23 cellular contexts compared by ENCODE assay signal in genomic region chr5:65776707-65777141, GRCh38. TPM values are rescaled to one million over a fixed set of nuclear protein-coding genes. Genes with fewer than 3 reads are reported as not detected.
DNase-seq lines count a peak whose midpoint lies in the region; ATAC-seq and TF ChIP-seq lines count a peak whose summit lies in the region.
"Had no signal": no experiment of that assay in that cellular context is flagged by ENCODE, and none has a peak within 500 bp of the region (broad histone marks: within the 10 kb centered on the region; RNA-seq: fewer than 3 reads in every experiment).

No MANE protein-coding gene starts in this region.

- no peak overlapping the region for H2BK20ac ChIP-seq in H9 (ENCODE audit: low read depth, low read length, poor library complexity, severe bottlenecking)

- no peak overlapping the region for H3K4me2 ChIP-seq in H9 (ENCODE audit: insufficient read depth, insufficient read length, low read length)

- no peak overlapping the region for H4K5ac ChIP-seq in H9 (ENCODE audit: insufficient read length, low read depth, low read length)

- H3K9me3 ChIP-seq in H9 (ENCODE audit: control insufficient read depth, low read depth, low read length) = no peaks in the 10 kb centered on the region
- no peaks in the 10 kb centered on the region for H3K9me3 ChIP-seq in tibial nerve
- H3K9me3 ChIP-seq: esophagus muscularis mucosa, upper lobe of left lung had no signal

- DNase-seq in AG08395 (ENCODE audit: low spot score) (peak; percentile 49), H9 (no peak), amniotic stem cell (lab: John Stamatoyannopoulos, UW) (peak; percentile 53), foreskin fibroblast (peak; percentile 45 to 66), tibial nerve (ENCODE audit: low spot score in 2 of 2) (no peak), nucleus accumbens (lab: John Stamatoyannopoulos, UW) (no peak), NCI-H2171 treated with DMSO at 0.1 percent for 48 hours (lab: John Stamatoyannopoulos, UW) (no peak)
- DNase-seq: activated T-cell treated with anti-CD3 and anti-CD28 coated beads, Interleukin-2, amount 50 U/mL, for 1 hour; aorta; naive B cell; NCI-H1092; NCI-H187 treated with DMSO at 0.1 percent for 48 hours; NCI-H748 treated with DMSO at 0.1 percent for 48 hours; PC-3; SHP77; stimulated activated CD8-positive, alpha-beta memory T cell treated with anti-CD3 and anti-CD28 coated beads, Interleukin-4, amount 100 ng/mL, for 48 hours; T-helper 1 cell; upper lobe of left lung had no signal

- H3K36me3 Mint-ChIP-seq in H9 (ENCODE audit: insufficient read depth in 1 of 3, low read depth in 3 of 3) = peaks cover 26 to 53% (median 51%) of the 10 kb centered on the region in 3 experiments; a peak in 6 of 7 replicates

- H3K36me3 ChIP-seq in tibial nerve = peaks cover 0 to 42% (median 0%) of the 10 kb centered on the region in 3 donors
- H3K36me3 ChIP-seq: upper lobe of left lung had no signal

- H3K4me1 ChIP-seq in H9 (ENCODE audit: insufficient read depth, low read length) (no peaks in the 10 kb centered on the region), tibial nerve (no peaks in the 10 kb centered on the region)
- H3K4me1 ChIP-seq: esophagus muscularis mucosa, upper lobe of left lung had no signal

- no peak overlapping the region for H3K23ac ChIP-seq in H9 (ENCODE audit: insufficient read length, low read depth, low read length)

- no peak overlapping the region for H4K91ac ChIP-seq in H9 (ENCODE audit: insufficient read length, low read depth, low read length)

- no peak overlapping the region for H3K4ac ChIP-seq in H9 (ENCODE audit: low read depth, low read length)

- no peak overlapping the region for H3K27ac ChIP-seq in H9 (ENCODE audit: insufficient read length, low read depth, low read length)
- no peak overlapping the region for H3K27ac ChIP-seq in tibial nerve
- H3K27ac ChIP-seq: C4-2B, esophagus muscularis mucosa, upper lobe of left lung had no signal

- H4K8ac ChIP-seq in H9 (replicated peaks; ENCODE audit: insufficient read length, low read depth, low read length) = no peak overlapping the region

- H3K9me3 Mint-ChIP-seq in H9 = no peaks in the 10 kb centered on the region
- H3K9me3 Mint-ChIP-seq: naive B cell had no signal

- no peaks in the 10 kb centered on the region for H3K23me2 ChIP-seq in H9 (ENCODE audit: insufficient read length, low read depth, low read length, poor library complexity, severe bottlenecking)

- no peak overlapping the region for H2AK5ac ChIP-seq in H9 (ENCODE audit: insufficient read length, low read length)

- H3K56ac ChIP-seq in H9 (ENCODE audit: insufficient read length, low read depth, low read length) = no peak overlapping the region

- no peak for ATAC-seq in HG02970 (IDR thresholded peaks at IDR 0.05; ENCODE audit: low FRiP score, unreplicated experiment)
- ATAC-seq: HCT116, left lobe of liver, PC-3 had no signal

- H3K4me3 ChIP-seq in foreskin fibroblast (ENCODE audit: low read depth in 1 of 2, low read length in 2 of 2) (no peak overlapping the region), tibial nerve (no peak overlapping the region)
- H3K4me3 ChIP-seq: esophagus muscularis mucosa, upper lobe of left lung had no signal

- no peak for TF ChIP-seq EP300 in tibial nerve (IDR thresholded peaks at IDR 0.05)

- H3K9ac ChIP-seq in H9 (ENCODE audit: extremely low read depth, insufficient read length, low read length) = no peak overlapping the region

- no peak overlapping the region for H3K18ac ChIP-seq in H9 (ENCODE audit: insufficient read length, low read depth, low read length)

- H3K27me3 Mint-ChIP-seq in H9 (ENCODE audit: low read depth) = no peaks in the 10 kb centered on the region
- H3K27me3 Mint-ChIP-seq: naive B cell had no signal

- no peak for TF ChIP-seq POLR2A in tibial nerve (IDR thresholded peaks at IDR 0.05)

- H3K79me2 ChIP-seq in H9 (ENCODE audit: insufficient read depth, low read length) = no peaks in the 10 kb centered on the region

- no CpG with 5 or more reads among the region's 3 CpGs for WGBS in H9 (ENCODE audit: extremely low coverage, insufficient read length, low lambda C conversion rate)
- 75 to 83% methylated on average over 3 of the region's 3 CpGs for WGBS in tibial nerve, 2 donors

- H2BK120ac ChIP-seq in H9 (ENCODE audit: low read depth, low read length, poor library complexity, severe bottlenecking) = no peak overlapping the region

- peak overlapping the region in 2 of 3 experiments; percentile 76 to 80; a peak in 2 of 7 replicates for H3K27ac Mint-ChIP-seq in H9
- H3K27ac Mint-ChIP-seq: naive B cell had no signal

- H4K20me1 ChIP-seq in H9 (ENCODE audit: control insufficient read depth, insufficient read depth, insufficient read length) = no peaks in the 10 kb centered on the region

- H2AFZ ChIP-seq in H9 (ENCODE audit: low read length) = no peak overlapping the region

- no peaks in the 10 kb centered on the region for H3K4me1 Mint-ChIP-seq in H9

- TF ChIP-seq CTCF in H9 (conservative IDR thresholded peaks at IDR 0.05) = no peak
- no peak for TF ChIP-seq CTCF in foreskin fibroblast (IDR thresholded peaks at IDR 0.05; ENCODE audit: low read depth, low read length)
- TF ChIP-seq CTCF in tibial nerve (IDR thresholded peaks at IDR 0.05) = no peak

- H3K14ac ChIP-seq in H9 (ENCODE audit: insufficient read depth, low read length) = no peak overlapping the region

- H3K4me3 Mint-ChIP-seq in H9 = no peak overlapping the region
- H3K4me3 Mint-ChIP-seq: naive B cell had no signal

- no peak overlapping the region for H2BK15ac ChIP-seq in H9 (ENCODE audit: low read depth, low read length)

- no peak overlapping the region for H2BK5ac ChIP-seq in H9 (ENCODE audit: insufficient read length, low read length)

- no peak overlapping the region for H2BK12ac ChIP-seq in H9 (ENCODE audit: insufficient read length, low read depth, low read length)

- H3T11ph ChIP-seq in H9 (ENCODE audit: low read length) = no peak overlapping the region

- no peaks in the 10 kb centered on the region for H3K79me1 ChIP-seq in H9 (ENCODE audit: insufficient read depth, low read depth, low read length, poor library complexity, severe bottlenecking)

- H3K27me3 ChIP-seq in H9 (ENCODE audit: insufficient read depth, low read length) (no peaks in the 10 kb centered on the region), tibial nerve (no peaks in the 10 kb centered on the region)
- H3K27me3 ChIP-seq: esophagus muscularis mucosa, upper lobe of left lung had no signal

RNA-seq across cellular contexts. Expression of gene NLN, which starts 54.7 kb away (rescaled TPM):
- total RNA-seq in H9 (2021) (126 and 137 TPM in 2 replicates), tibial nerve (10 to 100 TPM; 10.9 to 28.6 (median 19.2) TPM)

RNA-seq across cellular contexts. Expression of gene SGTB, which starts 54.8 kb away (rescaled TPM):
- total RNA-seq in H9 (2021) (18.7 and 19.6 TPM in 2 replicates), tibial nerve (10 to 100 TPM; 10.8 to 13.0 (median 11.2) TPM)

Comparison
In these comparisons a context has a peak if more than half of its experiments do, and no peak if none do; other contexts are left out.
1. DNase-seq: peak in AG08395 (single experiment), amniotic stem cell (single experiment) and foreskin fibroblast (2 of 2); none in H9 (single experiment), tibial nerve (0 of 2), nucleus accumbens (0 of 56) and NCI-H2171 treated with DMSO at 0.1 percent for 48 hours (single experiment).